26 cellular contexts compared by ENCODE assay signal in the genomic region with DNA sequence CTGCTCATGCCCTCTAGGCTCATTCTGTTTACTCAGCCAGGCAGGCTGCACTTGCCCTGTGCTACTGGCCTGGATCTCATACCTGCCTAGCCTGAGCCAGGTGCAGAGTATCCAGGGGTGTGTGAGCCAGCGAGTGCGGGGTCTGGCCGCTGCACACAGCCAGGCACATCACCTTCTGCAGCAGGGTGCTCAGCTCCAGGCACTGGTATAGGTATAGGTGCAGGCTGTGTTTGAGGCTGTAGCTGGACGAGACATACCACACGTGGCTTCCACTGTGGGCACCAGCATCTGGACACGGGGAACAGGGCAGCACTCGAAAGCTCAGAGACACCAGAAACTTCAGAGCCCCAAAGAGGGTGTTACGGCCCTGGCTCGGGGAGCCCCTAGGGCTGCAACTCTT.
"Had no signal": no experiment of that assay in that cellular context is flagged by ENCODE, and none has a peak within 500 bp of the region (broad histone marks: within the 10 kb centered on the region; RNA-seq: fewer than 3 reads in every experiment).

No MANE protein-coding gene starts in this region.

- H3K4me3 ChIP-seq: lower lobe of right lung, neural progenitor cell, ovary, right atrium auricular region, right lobe of liver, skin epidermis, tibial nerve, uterus had no signal

- H3K27me3 Mint-ChIP-seq: naive B cell; progenitor cell of endocrine pancreas; stimulated activated naive B cell treated with anti-CD40 and anti-IgM and Interleukin-4, amounts not matched to agents 10 μg/mL and 1 μg/mL and 100 μg/mL, for 72 hours; stimulated activated naive CD8-positive, alpha-beta T cell treated with anti-CD3 and anti-CD28 coated beads, Interleukin-15, Interleukin-2, amounts not matched to agents 100 ng/mL and 50 ng/mL, for 24 hours had no signal

- H3K36me3 Mint-ChIP-seq: naive B cell; natural killer cell; neural progenitor cell; stimulated activated naive B cell treated with anti-CD40 and anti-IgM and Interleukin-4, amounts not matched to agents 10 μg/mL and 1 μg/mL and 100 μg/mL, for 72 hours; type B pancreatic cell had no signal

- FAIRE-seq: keratinocyte had no signal

- H3K9me3 Mint-ChIP-seq: nephron progenitor cell; neural progenitor cell; stimulated activated naive B cell treated with anti-CD40 and anti-IgM and Interleukin-4, amounts not matched to agents 10 μg/mL and 1 μg/mL and 100 μg/mL, for 72 hours; stimulated activated naive CD8-positive, alpha-beta T cell treated with anti-CD3 and anti-CD28 coated beads, Interleukin-15, Interleukin-2, amounts not matched to agents 100 ng/mL and 50 ng/mL, for 24 hours; type B pancreatic cell had no signal

- H3K4me1 ChIP-seq: lower lobe of right lung, neural progenitor cell, right atrium auricular region, right lobe of liver, tibial nerve, uterus had no signal

- ATAC-seq: left cardiac atrium, left lobe of liver, natural killer cell had no signal

- H3K36me3 ChIP-seq: lower lobe of right lung, neural progenitor cell, ovary, right atrium auricular region, right lobe of liver, tibial nerve, uterus had no signal

- H3K9me3 ChIP-seq: lower lobe of right lung, ovary, right atrium auricular region, right lobe of liver, tibial nerve, uterus had no signal

- DNase-seq: head of caudate nucleus; hippocampal formation; kidney glomerular epithelial cell; left cardiac atrium; lower lobe of right lung; mammary epithelial cell; mesenchymal stem cell; naive B cell; natural killer cell; nephron progenitor cell; ovary; right lobe of liver; stimulated activated CD4-positive, alpha-beta T cell treated with anti-CD3 and anti-CD28 coated beads, Interleukin-12 subunit alpha, Interleukin-12 subunit beta, amount 100 ng/mL, for 4 hours; stimulated activated CD4-positive, alpha-beta T cell treated with anti-CD3 and anti-CD28 coated beads, Interleukin-4, amount 100 ng/mL, for 24 hours; stimulated activated naive B cell treated with anti-CD40 and anti-IgM and Interleukin-4, amounts not matched to agents 10 μg/mL and 1 μg/mL and 100 μg/mL, for 72 hours; substantia nigra; uterus had no signal

- H3K4me2 ChIP-seq: neural progenitor cell had no signal

- H3K4me3 Mint-ChIP-seq: naive B cell; natural killer cell; nephron progenitor cell; neural progenitor cell; stimulated activated naive B cell treated with anti-CD40 and anti-IgM and Interleukin-4, amounts not matched to agents 10 μg/mL and 1 μg/mL and 100 μg/mL, for 72 hours; stimulated activated naive CD8-positive, alpha-beta T cell treated with anti-CD3 and anti-CD28 coated beads, Interleukin-15, Interleukin-2, amounts not matched to agents 100 ng/mL and 50 ng/mL, for 24 hours; type B pancreatic cell had no signal

- H3K27me3 ChIP-seq: neural progenitor cell, ovary, right atrium auricular region, right lobe of liver, tibial nerve, uterus had no signal

- H3K9ac ChIP-seq: neural progenitor cell had no signal

- H2AFZ ChIP-seq: neural progenitor cell had no signal

- H3K27ac ChIP-seq: lower lobe of right lung, neural progenitor cell, ovary, right atrium auricular region, right lobe of liver, skin epidermis, tibial nerve, uterus had no signal

- H3K4me1 Mint-ChIP-seq: naive B cell; natural killer cell; nephron progenitor cell; neural progenitor cell; stimulated activated naive B cell treated with anti-CD40 and anti-IgM and Interleukin-4, amounts not matched to agents 10 μg/mL and 1 μg/mL and 100 μg/mL, for 72 hours had no signal

- H3K27ac Mint-ChIP-seq: naive B cell; natural killer cell; nephron progenitor cell; neural progenitor cell; progenitor cell of endocrine pancreas; stimulated activated naive B cell treated with anti-CD40 and anti-IgM and Interleukin-4, amounts not matched to agents 10 μg/mL and 1 μg/mL and 100 μg/mL, for 72 hours; stimulated activated naive CD8-positive, alpha-beta T cell treated with anti-CD3 and anti-CD28 coated beads, Interleukin-15, Interleukin-2, amounts not matched to agents 100 ng/mL and 50 ng/mL, for 24 hours; type B pancreatic cell had no signal
